Comparison of ENCODE assay signal across 11 cellular contexts in the genomic region with DNA sequence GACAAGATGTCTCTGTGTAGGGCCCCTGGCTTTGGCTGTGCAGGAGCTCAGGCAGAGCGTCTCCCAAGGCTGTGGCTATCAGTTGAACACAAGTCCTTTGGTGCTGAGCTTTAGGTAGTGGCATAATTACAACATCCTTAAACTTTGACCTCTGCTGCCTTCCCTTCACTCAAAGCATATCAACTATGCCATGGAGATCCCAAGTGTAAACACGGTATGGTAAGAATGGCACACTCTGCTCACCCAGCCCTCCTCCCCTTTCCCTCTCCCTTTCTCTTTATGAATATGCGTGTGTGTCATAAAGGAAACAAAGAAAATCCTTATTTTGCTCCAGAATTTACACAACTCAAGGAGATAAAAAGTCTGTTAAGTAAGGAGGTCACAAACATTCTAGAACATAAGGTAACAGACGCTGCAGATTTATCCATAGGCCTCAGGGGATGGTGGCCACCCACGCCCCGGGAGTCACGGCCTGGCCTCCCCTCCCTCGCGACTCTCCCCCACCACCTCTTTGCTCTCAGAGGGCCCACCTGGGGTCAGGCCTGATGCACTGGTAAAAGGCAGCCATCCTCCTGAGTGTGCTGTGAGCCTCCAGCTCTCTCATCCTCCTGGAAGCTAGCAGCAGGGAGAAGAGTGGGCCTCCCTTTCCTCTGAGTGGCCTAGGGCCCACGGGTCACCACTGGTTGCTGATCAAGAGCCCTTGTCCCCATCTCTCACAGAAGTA.
DNase-seq lines count a peak whose midpoint lies in the region; ATAC-seq lines count a peak whose summit lies in the region.
"Had no signal": no experiment of that assay in that cellular context is flagged by ENCODE, and none has a peak within 500 bp of the region (broad histone marks: within the 10 kb centered on the region; RNA-seq: fewer than 3 reads in every experiment).

No MANE protein-coding gene starts in this region.

- no peak for ATAC-seq in GM18498 (IDR thresholded peaks at IDR 0.05; ENCODE audit: unreplicated experiment)

- peak; percentile 18 for DNase-seq in DMS153 treated with DMSO at 0.1 percent for 48 hours (lab: John Stamatoyannopoulos, UW; ENCODE audit: unreplicated experiment)
- DNase-seq in DMS153 (lab: John Stamatoyannopoulos, UW): no peak
- peak; percentile 17 for DNase-seq in NCI-H774 (lab: John Stamatoyannopoulos, UW)
- DNase-seq in NCI-H446 treated with DMSO at 0.1 percent for 48 hours (lab: John Stamatoyannopoulos, UW): no peak
- no peak for DNase-seq in UCSD-AML1 (lab: John Stamatoyannopoulos, UW; ENCODE audit: unreplicated experiment)
- DNase-seq: CD4-positive, alpha-beta T cell; SIG-M5 had no signal

- H3K27me3 ChIP-seq in endocrine pancreas (ENCODE audit: control insufficient read depth, insufficient read depth, low read length) (no peaks in the 10 kb centered on the region), rectal smooth muscle tissue (ENCODE audit: control insufficient read depth, insufficient read depth, low read length) (no peaks in the 10 kb centered on the region)

- H3K9ac ChIP-seq in endocrine pancreas (ENCODE audit: control insufficient read depth, insufficient read depth, low read length) (peak overlapping the region; percentile 10), rectal smooth muscle tissue (ENCODE audit: low read length) (no peak overlapping the region)

- no peak overlapping the region for H3K4me3 ChIP-seq in endocrine pancreas (ENCODE audit: control insufficient read depth, insufficient read depth, low read length)
- H3K4me3 ChIP-seq in rectal smooth muscle tissue (ENCODE audit: low read length): peak overlapping the region; percentile 47

- peaks cover 26% of the 10 kb centered on the region for H3K4me1 ChIP-seq in endocrine pancreas (ENCODE audit: control insufficient read depth, insufficient read depth, low read length)
- no peaks in the 10 kb centered on the region for H3K4me1 ChIP-seq in rectal smooth muscle tissue (ENCODE audit: control insufficient read depth, insufficient read depth, low read length)

- no peak overlapping the region for H3K27ac ChIP-seq in rectal smooth muscle tissue (ENCODE audit: low read depth, low read length)
- H3K27ac ChIP-seq: 22Rv1 had no signal

- H3K36me3 ChIP-seq in endocrine pancreas (ENCODE audit: control insufficient read depth, insufficient read depth, low read length): no peaks in the 10 kb centered on the region
- no peaks in the 10 kb centered on the region for H3K36me3 ChIP-seq in rectal smooth muscle tissue (ENCODE audit: control insufficient read depth, insufficient read depth, low read length)

- H3K9me3 ChIP-seq in endocrine pancreas (ENCODE audit: control insufficient read depth, low read length): no peaks in the 10 kb centered on the region

Comparison
In these comparisons a context has a peak if more than half of its experiments do, and no peak if none do; other contexts are left out.
1. DNase-seq: peak in DMS153 treated with DMSO at 0.1 percent for 48 hours (single experiment) and NCI-H774 (single experiment); none in DMS153 (single experiment), NCI-H446 treated with DMSO at 0.1 percent for 48 hours (single experiment) and UCSD-AML1 (single experiment).